Comparison of ENCODE assay signal across 16 cellular contexts in the genomic region with DNA sequence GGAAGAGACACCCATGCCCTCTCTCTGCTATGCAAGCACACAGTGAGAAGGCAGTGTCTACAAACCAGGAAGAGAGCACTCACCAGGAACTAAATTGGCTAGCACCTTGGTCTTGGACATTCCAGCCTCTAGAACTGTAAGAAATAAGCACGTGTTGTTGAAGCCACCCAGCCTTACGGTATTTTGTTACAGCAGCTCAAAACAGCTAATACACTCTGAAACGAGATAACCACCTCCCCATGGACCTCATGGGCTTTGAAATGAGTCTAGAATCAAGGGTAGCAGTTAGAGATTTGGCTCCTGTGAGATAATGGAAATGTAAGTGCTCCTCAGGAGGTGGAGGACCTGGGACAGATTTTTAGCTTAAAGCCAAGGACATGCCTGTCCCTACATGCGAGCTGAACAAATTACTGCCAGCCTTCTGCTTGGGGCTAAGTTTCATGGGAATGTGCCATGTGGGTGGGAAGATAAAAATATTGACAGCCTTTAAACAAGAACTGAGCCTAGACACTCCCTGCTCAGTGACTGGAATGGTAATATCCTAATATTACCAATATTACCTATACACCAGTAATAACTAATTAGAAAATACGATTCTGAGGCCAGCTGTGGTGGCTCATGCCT.
"Had no signal": no experiment of that assay in that cellular context is flagged by ENCODE, and none has a peak within 500 bp of the region (broad histone marks: within the 10 kb centered on the region; RNA-seq: fewer than 3 reads in every experiment).

No MANE protein-coding gene starts in this region.

- FAIRE-seq: colon, kidney, urothelium cell line had no signal

- H3K9me3 ChIP-seq: adrenal gland, esophagus muscularis mucosa, left lung, thyroid gland had no signal

- DNase-seq: activated naive CD4-positive, alpha-beta T cell treated with Interleukin-2 at 50 U/mL for 16 hours; adrenal gland; caudate nucleus; kidney; left lung; nephron progenitor cell; stimulated activated CD4-positive, alpha-beta T cell treated with anti-CD3 and anti-CD28 coated beads, Interleukin-1b, Interleukin-23, amount 100 ng/mL, for 48 hours; T1000; thyroid gland had no signal

- H3K4me2 ChIP-seq: hepatocyte had no signal

- H3K27ac ChIP-seq: adrenal gland, esophagus muscularis mucosa, hepatocyte, left lung, thyroid gland had no signal

- H3K4me3 ChIP-seq: adrenal gland, esophagus muscularis mucosa, hepatocyte, left lung, thyroid gland had no signal

- H3K27me3 ChIP-seq: adrenal gland, hepatocyte, thyroid gland had no signal

- H2AFZ ChIP-seq: hepatocyte had no signal

- ATAC-seq: activated CD4-positive, CD25-positive, alpha-beta regulatory T cell treated with anti-CD3 and anti-CD28 coated beads, Interleukin-2, amount 50 U/mL, for 24 hours; activated T-helper 17 cell treated with anti-CD3 and anti-CD28 coated beads, Interleukin-2, amount 50 U/mL, for 72 hours; left lung; sciatic nerve had no signal

- H3K36me3 ChIP-seq: adrenal gland, esophagus muscularis mucosa, left lung, thyroid gland had no signal
